ENCODE assay signal across 9 cellular contexts in the genomic region with DNA sequence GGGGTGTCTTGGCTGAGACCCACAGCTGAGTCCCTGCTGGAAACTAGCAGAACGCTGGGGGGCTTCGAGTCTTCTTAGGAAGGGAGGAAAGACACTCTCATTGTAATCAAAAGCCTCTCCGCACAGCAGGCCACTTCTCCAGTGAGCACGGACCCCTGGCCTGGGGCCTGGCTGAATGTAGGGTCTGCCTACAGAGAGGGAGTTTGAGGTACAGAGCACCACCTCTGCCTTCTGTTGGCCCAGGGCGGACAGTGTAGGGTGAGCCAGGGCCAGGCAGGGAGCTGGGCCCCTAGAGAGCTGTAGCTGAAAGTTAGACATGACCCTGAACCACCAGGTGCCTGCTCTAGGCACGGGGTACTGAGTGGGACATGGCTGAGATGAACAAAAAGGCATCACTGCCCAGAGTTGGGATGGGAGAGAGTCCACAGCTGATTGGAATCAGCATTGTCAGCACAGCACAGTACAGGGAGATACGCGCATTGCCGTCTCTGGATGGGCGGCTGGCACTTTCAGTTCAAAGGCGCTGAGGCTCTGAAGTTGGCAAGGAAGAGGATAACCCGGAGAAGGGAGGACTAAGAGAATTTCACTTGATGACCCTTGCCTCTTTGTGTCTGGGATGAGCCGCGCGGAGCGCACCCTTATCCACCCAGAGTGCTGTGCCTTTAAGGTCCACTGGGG. TPM values are rescaled to one million over a fixed set of nuclear protein-coding genes. Genes with fewer than 3 reads are reported as not detected.
DNase-seq lines count a peak whose midpoint lies in the region; ATAC-seq and TF ChIP-seq lines count a peak whose summit lies in the region.
"Had no signal": no experiment of that assay in that cellular context is flagged by ENCODE, and none has a peak within 500 bp of the region (broad histone marks: within the 10 kb centered on the region; RNA-seq: fewer than 3 reads in every experiment).

No MANE protein-coding gene starts in this region.

- TF ChIP-seq CTCF in astrocyte of the cerebellum (IDR thresholded peaks at IDR 0.05; ENCODE audit: low read depth, low read length, missing control alignments), result peak; percentile 80

- in situ Hi-C loops in astrocyte of the cerebellum (cut with HindIII; ENCODE audit: low sequenced_read_pairs), result loop anchor here (10.0 to 25.0 kb wide), 3 partner anchors 89 to 372 kb away; a partner anchor contains a TSS

- H3K4me3 ChIP-seq in astrocyte of the cerebellum (ENCODE audit: low read depth, low read length), result peak overlapping the region; percentile 41

- CTCF ChIA-PET in HEK293T (lab: Yijun Ruan, JAX), result interaction anchor here (0.7 to 2.1 kb wide), 11 partner anchors 21 to 368 kb away, joined by 3 to 16 read pairs (median 3); no protein-coding TSS in a partner anchor

- POLR2A ChIA-PET in HEK293T (lab: Yijun Ruan, JAX), result no interaction called here

- DNase-seq in astrocyte of the cerebellum (ENCODE audit: low read depth) (no peak), left lobe of liver (ENCODE audit: low spot score) (peak; percentile 29), HEK293T (ENCODE audit: extremely low spot score) (no peak), NCI-H2227 treated with DMSO at 0.1 percent for 48 hours (lab: John Stamatoyannopoulos, UW) (no peak), NCI-H1930 (lab: John Stamatoyannopoulos, UW) (no peak)

- ATAC-seq in GM19035 (IDR thresholded peaks at IDR 0.05; ENCODE audit: unreplicated experiment) (peak; percentile 31), HG02885 (IDR thresholded peaks at IDR 0.05; ENCODE audit: poor library complexity, unreplicated experiment) (peak; percentile 95), left lobe of liver (peak; percentile 31), GM18858 (IDR thresholded peaks at IDR 0.05; ENCODE audit: unreplicated experiment) (no peak)
- ATAC-seq: naive thymus-derived CD4-positive, alpha-beta T cell had no signal

TF ChIP-seq in HEK293T, 16 proteins besides CTCF, POLR2A, EP300 and RAD21:
- TF ChIP-seq ELF4 (IDR thresholded peaks at IDR 0.05), result no peak
- TF ChIP-seq HDGF (IDR thresholded peaks at IDR 0.05; ENCODE audit: borderline replicate concordance), result no peak
- TF ChIP-seq, protein P1, sequence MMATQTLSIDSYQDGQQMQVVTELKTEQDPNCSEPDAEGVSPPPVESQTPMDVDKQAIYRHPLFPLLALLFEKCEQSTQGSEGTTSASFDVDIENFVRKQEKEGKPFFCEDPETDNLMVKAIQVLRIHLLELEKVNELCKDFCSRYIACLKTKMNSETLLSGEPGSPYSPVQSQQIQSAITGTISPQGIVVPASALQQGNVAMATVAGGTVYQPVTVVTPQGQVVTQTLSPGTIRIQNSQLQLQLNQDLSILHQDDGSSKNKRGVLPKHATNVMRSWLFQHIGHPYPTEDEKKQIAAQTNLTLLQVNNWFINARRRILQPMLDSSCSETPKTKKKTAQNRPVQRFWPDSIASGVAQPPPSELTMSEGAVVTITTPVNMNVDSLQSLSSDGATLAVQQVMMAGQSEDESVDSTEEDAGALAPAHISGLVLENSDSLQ (IDR thresholded peaks at IDR 0.05), result no peak
- TF ChIP-seq FOXA1 (IDR thresholded peaks at IDR 0.05), result no peak
- TF ChIP-seq TARDBP (IDR thresholded peaks at IDR 0.05), result no peak
- TF ChIP-seq FOXM1 (IDR thresholded peaks at IDR 0.05; ENCODE audit: borderline replicate concordance), result no peak
- TF ChIP-seq SP1 (IDR thresholded peaks at IDR 0.05), result no peak
- no peak for TF ChIP-seq L3MBTL2 (conservative IDR thresholded peaks at IDR 0.05)
- TF ChIP-seq ZNF384 (IDR thresholded peaks at IDR 0.05), result no peak
- no peak for TF ChIP-seq BHLHE40 (IDR thresholded peaks at IDR 0.05; ENCODE audit: borderline replicate concordance)
- no peak for TF ChIP-seq SUZ12 (IDR thresholded peaks at IDR 0.05)

RNA-seq across cellular contexts. Expression of a gene that starts 0.4 kb away (rescaled TPM):
- total RNA-seq in left lobe of liver, result 5.8 TPM
- total RNA-seq: naive thymus-derived CD4-positive, alpha-beta T cell had no signal
